Comparison of ENCODE assay signal across 8 cellular contexts in the genomic region with DNA sequence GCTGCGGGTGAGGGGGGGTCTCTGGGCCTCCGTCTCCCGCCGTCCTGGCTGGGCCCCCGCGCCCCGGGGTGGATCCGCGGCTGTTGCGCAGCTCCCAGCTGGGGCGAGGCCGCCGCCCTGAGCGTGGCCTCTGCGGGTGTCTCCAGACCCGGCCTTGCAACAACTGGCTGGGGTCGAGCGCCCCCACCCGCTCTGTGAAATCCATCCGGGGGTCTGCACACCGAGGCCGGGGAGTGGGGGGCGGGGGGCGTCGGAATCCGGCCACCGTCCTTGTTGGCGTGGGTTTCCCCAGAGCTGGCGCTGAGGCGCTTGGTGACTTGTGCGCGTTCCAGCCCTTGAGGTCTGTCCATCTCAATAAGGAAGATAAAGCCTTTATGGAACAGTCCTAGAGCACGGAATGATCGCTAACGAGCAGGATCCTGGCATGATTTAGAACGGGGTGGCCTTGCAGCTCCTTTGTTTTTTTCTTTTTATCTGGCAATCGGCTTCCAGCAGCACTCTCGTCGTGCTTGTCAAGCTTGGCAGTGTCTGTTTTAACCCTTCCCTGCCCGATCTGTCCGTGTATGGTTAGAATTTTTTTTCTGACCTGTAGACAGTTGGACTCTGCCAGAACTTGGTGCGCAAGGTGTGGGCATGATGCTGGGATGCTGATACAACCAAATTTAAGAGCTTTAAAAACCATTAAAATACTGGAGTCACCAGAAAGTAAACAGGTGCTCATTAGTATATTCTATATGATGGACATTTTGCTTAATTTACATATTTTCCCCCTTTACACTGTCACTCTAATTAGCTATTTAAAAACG. TPM values are rescaled to one million over a fixed set of nuclear protein-coding genes. Genes with fewer than 3 reads are reported as not detected.
A peak's percentile ranks its signal among the peaks of the same experiment; 100 is the strongest.
DNase-seq lines count a peak whose midpoint lies in the region; ATAC-seq and TF ChIP-seq lines count a peak whose summit lies in the region.

No MANE protein-coding gene starts in this region.

- no peak for TF ChIP-seq POLR2A in breast epithelium (IDR thresholded peaks at IDR 0.05)

- ATAC-seq in GM21526 (IDR thresholded peaks at IDR 0.05; ENCODE audit: low FRiP score, unreplicated experiment) (peak; percentile 36), sciatic nerve (peak; percentile 44)

- H3K36me3 ChIP-seq in HUES6 (ENCODE audit: control insufficient read depth, insufficient read depth, low read length) (no peaks in the 10 kb centered on the region), SJCRH30 (no peaks in the 10 kb centered on the region), breast epithelium (no peaks in the 10 kb centered on the region)

- H3K9ac ChIP-seq in HUES6 (ENCODE audit: low read length), result peak overlapping the region; percentile 88

- DNase-seq in ELF-1 (ENCODE audit: low read depth, low spot score), result peak; percentile 67
- peak; percentile 45 to 62 for DNase-seq in SJCRH30
- peak; percentile 46 to 58 for DNase-seq in breast epithelium (ENCODE audit: low spot score in 2 of 2)
- peak; percentile 77 for DNase-seq in sciatic nerve (ENCODE audit: low spot score)
- no peak for DNase-seq in NCI-H226

- peak overlapping the region; percentile 92 for H3K27ac ChIP-seq in HUES6 (ENCODE audit: low read depth, low read length)
- peak overlapping the region; percentile 43; the same call in 1 of the 2 replicates for H3K27ac ChIP-seq in SJCRH30
- H3K27ac ChIP-seq in breast epithelium, result peak overlapping the region; percentile 100

- peak overlapping the region; percentile 78 for H3K4me3 ChIP-seq in HUES6 (ENCODE audit: low read depth, low read length)
- peak overlapping the region; percentile 93 for H3K4me3 ChIP-seq in SJCRH30
- peak overlapping the region; percentile 88 to 100 (median 95) for H3K4me3 ChIP-seq in breast epithelium
- H3K4me3 ChIP-seq in iPS-18c (ENCODE audit: insufficient read depth, low read depth, low read length), result peak overlapping the region; percentile 94

- intact Hi-C loops in breast epithelium (cut with DNase I; ENCODE audit: low total_unique reads) (no loop called here), sciatic nerve (cut with DNase I) (no loop called here)

- H3K4me1 ChIP-seq in HUES6 (ENCODE audit: control insufficient read depth, insufficient read depth, low read length) (peaks cover 45% of the 10 kb centered on the region), SJCRH30 (peaks cover 9% of the 10 kb centered on the region; the same call in 1 of the 2 replicates), breast epithelium (peaks cover 0 to 13% of the 10 kb centered on the region in 2 donors)

- TF ChIP-seq CTCF in breast epithelium (IDR thresholded peaks at IDR 0.05), result no peak

- H3K27me3 ChIP-seq in HUES6 (ENCODE audit: control insufficient read depth, insufficient read depth, low read length) (no peaks in the 10 kb centered on the region), SJCRH30 (no peaks in the 10 kb centered on the region), breast epithelium (no peaks in the 10 kb centered on the region)

- peaks cover 4% of the 10 kb centered on the region; the same call in 1 of the 2 replicates for H3K9me3 ChIP-seq in HUES6 (ENCODE audit: control insufficient read depth, insufficient read depth, low read depth, low read length)
- H3K9me3 ChIP-seq in SJCRH30 (replicated peaks), result no peaks in the 10 kb centered on the region
- H3K9me3 ChIP-seq in breast epithelium, result no peaks in the 10 kb centered on the region
- H3K9me3 ChIP-seq in iPS-18c (ENCODE audit: control insufficient read depth, insufficient read depth, low read length), result no peaks in the 10 kb centered on the region

RNA-seq across cellular contexts. Expression of a gene that starts 0.7 kb away (rescaled TPM):
- total RNA-seq in SJCRH30 (2014; rRNA removed; shearing (Covaris generic)), result 117 and 121 TPM in 2 replicates
- 100 to 1,000 TPM; 180 to 384 (median 272) TPM for total RNA-seq in breast epithelium
- total RNA-seq in sciatic nerve, result 268 TPM

RNA-seq across cellular contexts. Expression of a gene that starts 39.4 kb away (rescaled TPM):
- total RNA-seq in SJCRH30 (2014; rRNA removed; shearing (Covaris generic)), result not detected in 2 replicates
- total RNA-seq in breast epithelium (1 to 10 TPM in 2 of 3 donors, under 1 TPM in 1; 0.80 to 2.8 (median 1.6) TPM), sciatic nerve (0.98 TPM)

Comparison
In these comparisons a context has a peak if more than half of its experiments do, and no peak if none do; other contexts are left out.
1. H3K27ac ChIP-seq: peak in every context shown above with its lines; median percentile 100 in breast epithelium; 92 in HUES6; 43 in SJCRH30.